6 cellular contexts compared by ENCODE assay signal in the genomic region with DNA sequence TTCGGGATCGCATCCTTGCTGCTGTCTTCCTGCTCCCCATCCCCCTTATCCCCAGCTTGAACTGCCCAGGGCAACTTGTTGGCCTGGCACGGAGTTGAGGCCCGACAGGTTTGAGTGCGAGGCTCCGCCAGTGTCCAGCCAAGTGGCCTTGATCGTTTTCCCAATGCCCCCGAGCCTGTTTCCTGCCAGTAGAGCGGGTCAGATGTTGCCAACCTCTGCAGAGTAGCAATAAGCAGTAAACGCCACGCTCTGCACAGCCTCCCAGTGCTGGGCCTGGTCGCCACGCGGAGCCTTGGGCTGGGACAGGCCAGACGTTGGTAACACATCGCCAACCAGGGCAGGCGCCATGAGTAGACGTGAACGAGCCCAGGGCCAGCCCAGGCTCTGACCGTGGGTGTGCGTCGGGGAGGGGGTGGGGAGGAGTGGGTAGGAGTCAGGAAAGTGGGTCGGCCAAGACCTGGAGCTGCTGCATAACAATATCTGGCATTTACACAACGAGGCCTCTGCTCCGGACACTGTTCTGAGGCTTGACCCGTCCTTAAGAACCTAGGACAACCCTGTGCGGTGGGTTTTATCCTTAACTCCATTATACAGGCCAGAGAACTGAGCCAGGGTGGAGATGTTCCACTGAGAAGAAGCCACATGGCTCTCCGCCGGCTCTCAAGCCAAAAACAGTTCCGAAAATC. TPM values are rescaled to one million over a fixed set of nuclear protein-coding genes. Genes with fewer than 3 reads are reported as not detected.
DNase-seq lines count a peak whose midpoint lies in the region; ATAC-seq, FAIRE-seq and TF ChIP-seq lines count a peak whose summit lies in the region.

No MANE protein-coding gene starts in this region.

- H3K9ac ChIP-seq in muscle layer of colon (ENCODE audit: low read length): peak overlapping the region; percentile 61

- H3K9me3 ChIP-seq in A549 (no peaks in the 10 kb centered on the region), adrenal gland (replicated peaks in 1 of 3) (no peaks in the 10 kb centered on the region), muscle layer of colon (ENCODE audit: low read length) (no peaks in the 10 kb centered on the region)

- H3K27ac ChIP-seq in A549 (peak overlapping the region; percentile 99), adrenal gland (peak overlapping the region; percentile 93 to 100 (median 99)), muscle layer of colon (ENCODE audit: low read depth, low read length) (peak overlapping the region; percentile 78)

- H3K4me3 ChIP-seq in A549 (peak overlapping the region; percentile 87), adrenal gland (peak overlapping the region in 3 of 4 donors; percentile 20 to 53 (median 43)), muscle layer of colon (ENCODE audit: low read depth in 1 of 2, low read length in 2 of 2) (peak overlapping the region; percentile 63 to 79)

- H3K4me1 ChIP-seq in A549 (peaks cover 14% of the 10 kb centered on the region), adrenal gland (replicated peaks in 1 of 2) (peaks cover 24 to 51% of the 10 kb centered on the region in 2 donors), muscle layer of colon (ENCODE audit: insufficient read depth, low read length) (peaks cover 13% of the 10 kb centered on the region)

- TF ChIP-seq CTCF in A549 (IDR thresholded peaks at IDR 0.05) (no peak; the same call in 1 of the 3 replicates), adrenal gland (IDR thresholded peaks at IDR 0.05) (peak in 3 of 6 experiments; percentile 26 to 53 (median 35))

- POLR2A ChIA-PET in A549 (lab: Yijun Ruan, JAX): interaction anchor here (1.1 to 2.5 kb wide), 4 partner anchors 9 to 32 kb away, joined by 3 to 28 read pairs (median 11); partner anchors contain the start of genes ACY1, PARP3, RPL29 and RRP9

- 26% methylated on average over 14 of the region's 30 CpGs for WGBS in A549 (ENCODE audit: missing lambda C conversion rate)
- 0 to 11% (median 10%) methylated on average over 10 to 30 of the region's 30 CpGs for WGBS in adrenal gland, 4 donors

- FAIRE-seq in A549 (lab: Jason Lieb, UNC) (no peak), RCC 7860 (lab: Jason Lieb, UNC) (no peak)

- peak overlapping the region; percentile 91 for H3K4me2 ChIP-seq in A549

- ATAC-seq in A549 (peak; percentile 28 to 48; a peak in 5 of 6 replicates), HG02588 (IDR thresholded peaks at IDR 0.05; ENCODE audit: unreplicated experiment) (peak; percentile 13)

- no peak for TF ChIP-seq RAD21 in A549 (conservative IDR thresholded peaks at IDR 0.05 in 1 of 2, IDR thresholded peaks at IDR 0.05 in 1 of 2)

- H3K36me3 ChIP-seq in adrenal gland (replicated peaks in 1 of 2) (no peaks in the 10 kb centered on the region), muscle layer of colon (ENCODE audit: insufficient read depth, low read length) (peaks cover 8% of the 10 kb centered on the region)

- intact Hi-C loops in adrenal gland (cut with DNase I): no loop called here

- TF ChIP-seq EP300 in A549 (IDR thresholded peaks at IDR 0.05): no peak

- H3K27me3 ChIP-seq in adrenal gland (no peaks in the 10 kb centered on the region), muscle layer of colon (ENCODE audit: control insufficient read depth in 1 of 2, insufficient read depth in 2 of 2, low read length in 2 of 2) (no peaks in the 10 kb centered on the region)

- no peak for DNase-seq in A549 (ENCODE audit: low read depth in 1 of 2, low spot score in 1 of 2)
- peak in 6 of 7 donors; percentile 68 to 85 (median 78) for DNase-seq in adrenal gland
- no peak for DNase-seq in NOMO-1 treated with DMSO at 0.1 percent for 48 hours (lab: John Stamatoyannopoulos, UW; ENCODE audit: unreplicated experiment)
- DNase-seq in RCC 7860 (ENCODE audit: low spot score): no peak

- TF ChIP-seq POLR2A in A549 (IDR thresholded peaks at IDR 0.05; ENCODE audit: low read length) (no peak), adrenal gland (IDR thresholded peaks at IDR 0.05) (no peak)

- CTCF ChIA-PET in A549 (lab: Yijun Ruan, JAX): interaction anchor here (0.6 to 7.1 kb wide), 17 partner anchors 9 to 1358 kb away, joined by 3 to 59 read pairs (median 6); partner anchors contain the start of genes ACY1, GPR62, PARP3 and RPL29

TF ChIP-seq in A549, 52 proteins besides CTCF, POLR2A, EP300 and RAD21:
- TF ChIP-seq RARB (CRISPR knock-in tag; IDR thresholded peaks at IDR 0.05) (no peak), SREBF2 (IDR thresholded peaks at IDR 0.05) (no peak), KDM5A (IDR thresholded peaks at IDR 0.05) (no peak), NPAS2 (CRISPR knock-in tag; IDR thresholded peaks at IDR 0.05; ENCODE audit: borderline replicate concordance) (no peak), NFE2L2 (conservative IDR thresholded peaks at IDR 0.05; ENCODE audit: low read length) (no peak), HOXA7 (CRISPR knock-in tag; IDR thresholded peaks at IDR 0.05) (no peak), CBX8 (IDR thresholded peaks at IDR 0.05) (no peak), ZFP36 (IDR thresholded peaks at IDR 0.05; ENCODE audit: borderline replicate concordance, partially characterized antibody) (no peak), TFCP2L1 (CRISPR knock-in tag; IDR thresholded peaks at IDR 0.05) (no peak), MAFK (IDR thresholded peaks at IDR 0.05; ENCODE audit: partially characterized antibody) (no peak), FOSL2 (IDR thresholded peaks at IDR 0.05) (no peak), FOSL2 (CRISPR knock-in tag; IDR thresholded peaks at IDR 0.05) (no peak), CHD2 (IDR thresholded peaks at IDR 0.05; ENCODE audit: low read length, partially characterized antibody) (no peak), FOSB (CRISPR knock-in tag; IDR thresholded peaks at IDR 0.05) (no peak)
- TF ChIP-seq, protein P1, sequence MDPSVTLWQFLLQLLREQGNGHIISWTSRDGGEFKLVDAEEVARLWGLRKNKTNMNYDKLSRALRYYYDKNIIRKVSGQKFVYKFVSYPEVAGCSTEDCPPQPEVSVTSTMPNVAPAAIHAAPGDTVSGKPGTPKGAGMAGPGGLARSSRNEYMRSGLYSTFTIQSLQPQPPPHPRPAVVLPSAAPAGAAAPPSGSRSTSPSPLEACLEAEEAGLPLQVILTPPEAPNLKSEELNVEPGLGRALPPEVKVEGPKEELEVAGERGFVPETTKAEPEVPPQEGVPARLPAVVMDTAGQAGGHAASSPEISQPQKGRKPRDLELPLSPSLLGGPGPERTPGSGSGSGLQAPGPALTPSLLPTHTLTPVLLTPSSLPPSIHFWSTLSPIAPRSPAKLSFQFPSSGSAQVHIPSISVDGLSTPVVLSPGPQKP (IDR thresholded peaks at IDR 0.05; ENCODE audit: low read depth, low read length): no peak

RNA-seq across cellular contexts. Expression of gene ABHD14A, which starts 0.4 kb away (rescaled TPM):
- polyA plus RNA-seq in A549 (2011; rRNA removed) (6.3 and 7.5 TPM in 2 replicates), A549 (2017; fragmentation: RNase III; extraction: RNeasy Plus Mini Kit Qiagen cat#74134 plus additional on column Dnase treatment) (9.1 to 9.5 TPM (median 9.5 TPM) in 3 replicates), adrenal gland (100 to 1,000 TPM in 2 of 3 donors, 10 to 100 TPM in 1; 30.2 to 140 (median 112) TPM)
- polyA plus RNA-seq in A549 (2012; cell fraction: cytosol; rRNA removed): 26.3 and 32.3 TPM in 2 replicates
- 16.0 and 22.2 TPM in 2 replicates for polyA plus RNA-seq in A549 (2012; cell fraction: nucleus; rRNA removed)
- 6.1 and 7.1 TPM in 2 replicates for polyA minus RNA-seq in A549 (2011; rRNA and poly(A)+ RNA removed)
- total RNA-seq in adrenal gland: 100 to 1,000 TPM in 3 of 8 donors, 10 to 100 TPM in 5; 49.4 to 162 (median 77.1) TPM

RNA-seq across cellular contexts. Expression of gene ABHD14B, which starts 0.6 kb away (rescaled TPM):
- polyA plus RNA-seq in A549 (2011; rRNA removed) (37.9 and 39.7 TPM in 2 replicates), A549 (2017; fragmentation: RNase III; extraction: RNeasy Plus Mini Kit Qiagen cat#74134 plus additional on column Dnase treatment) (23.2 to 27.2 TPM (median 23.5 TPM) in 3 replicates), adrenal gland (100 to 1,000 TPM in 2 of 3 donors, 10 to 100 TPM in 1; 91.8 to 175 (median 152) TPM)
- 28.5 and 45.0 TPM in 2 replicates for polyA plus RNA-seq in A549 (2012; cell fraction: cytosol; rRNA removed)
- polyA plus RNA-seq in A549 (2012; cell fraction: nucleus; rRNA removed): 26.0 and 34.7 TPM in 2 replicates
- polyA minus RNA-seq in A549 (2011; rRNA and poly(A)+ RNA removed): 33.5 and 39.5 TPM in 2 replicates
- total RNA-seq in adrenal gland: 100 to 1,000 TPM in 6 of 8 donors, 10 to 100 TPM in 2; 49.0 to 177 (median 119) TPM

RNA-seq across cellular contexts. Expression of gene PCBP4, which starts 7.2 kb away (rescaled TPM):
- polyA plus RNA-seq in A549 (2011; rRNA removed) (8.6 and 9.3 TPM in 2 replicates), A549 (2017; fragmentation: RNase III; extraction: RNeasy Plus Mini Kit Qiagen cat#74134 plus additional on column Dnase treatment) (10.9 to 11.5 TPM (median 11.0 TPM) in 3 replicates), adrenal gland (100 to 1,000 TPM in 1 of 3 donors, 10 to 100 TPM in 2; 10.7 to 234 (median 87.3) TPM)
- polyA plus RNA-seq in A549 (2012; cell fraction: cytosol; rRNA removed): 18.9 and 23.2 TPM in 2 replicates
- polyA plus RNA-seq in A549 (2012; cell fraction: nucleus; rRNA removed): 41.2 and 47.3 TPM in 2 replicates
- 12.2 and 17.2 TPM in 2 replicates for polyA minus RNA-seq in A549 (2011; rRNA and poly(A)+ RNA removed)
- 10 to 100 TPM; 23.4 to 41.3 (median 35.7) TPM for total RNA-seq in adrenal gland

RNA-seq across cellular contexts. Expression of gene ACY1, which starts 8.9 kb away (rescaled TPM):
- polyA plus RNA-seq in A549 (2011; rRNA removed) (21.1 and 25.1 TPM in 2 replicates), A549 (2017; fragmentation: RNase III; extraction: RNeasy Plus Mini Kit Qiagen cat#74134 plus additional on column Dnase treatment) (19.9 to 21.4 TPM (median 20.7 TPM) in 3 replicates), adrenal gland (10 to 100 TPM; 37.3 to 92.4 (median 49.1) TPM)
- 41.4 and 48.5 TPM in 2 replicates for polyA plus RNA-seq in A549 (2012; cell fraction: cytosol; rRNA removed)
- 73.1 and 85.8 TPM in 2 replicates for polyA plus RNA-seq in A549 (2012; cell fraction: nucleus; rRNA removed)
- polyA minus RNA-seq in A549 (2011; rRNA and poly(A)+ RNA removed): 44.2 and 48.5 TPM in 2 replicates
- 100 to 1,000 TPM in 2 of 8 donors, 10 to 100 TPM in 6; 50.7 to 122 (median 80.0) TPM for total RNA-seq in adrenal gland

RNA-seq across cellular contexts. Expression of gene GPR62, which starts 19.2 kb away (rescaled TPM):
- polyA plus RNA-seq in A549 (2011; rRNA removed) (not detected in 2 replicates), A549 (2017; fragmentation: RNase III; extraction: RNeasy Plus Mini Kit Qiagen cat#74134 plus additional on column Dnase treatment) (0.05 TPM in 1 of 3 replicates, not detected in the others), adrenal gland (under 1 TPM; 0.13 to 0.40 (median 0.24) TPM)
- 0.01 TPM in 1 of 2 replicates, not detected in the other for polyA plus RNA-seq in A549 (2012; cell fraction: cytosol; rRNA removed)
- 0.06 TPM in 1 of 2 replicates, not detected in the other for polyA plus RNA-seq in A549 (2012; cell fraction: nucleus; rRNA removed)
- polyA minus RNA-seq in A549 (2011; rRNA and poly(A)+ RNA removed): not detected in 2 replicates
- under 1 TPM in 6 of 8 donors, not detected in 2; 0.23 to 0.83 (median 0.41) TPM for total RNA-seq in adrenal gland

Comparison
In these comparisons a context has a peak if more than half of its experiments do, and no peak if none do; other contexts are left out.
1. DNase-seq: peak in adrenal gland (6 of 7); none in A549 (0 of 2), NOMO-1 treated with DMSO at 0.1 percent for 48 hours (single experiment) and RCC 7860 (single experiment).
2. Peak in every context shown above with its lines, with median percentiles within 50 percentile points of each other: H3K27ac ChIP-seq and H3K4me3 ChIP-seq.